ENCODE assay signal across 10 cellular contexts in the genomic region with DNA sequence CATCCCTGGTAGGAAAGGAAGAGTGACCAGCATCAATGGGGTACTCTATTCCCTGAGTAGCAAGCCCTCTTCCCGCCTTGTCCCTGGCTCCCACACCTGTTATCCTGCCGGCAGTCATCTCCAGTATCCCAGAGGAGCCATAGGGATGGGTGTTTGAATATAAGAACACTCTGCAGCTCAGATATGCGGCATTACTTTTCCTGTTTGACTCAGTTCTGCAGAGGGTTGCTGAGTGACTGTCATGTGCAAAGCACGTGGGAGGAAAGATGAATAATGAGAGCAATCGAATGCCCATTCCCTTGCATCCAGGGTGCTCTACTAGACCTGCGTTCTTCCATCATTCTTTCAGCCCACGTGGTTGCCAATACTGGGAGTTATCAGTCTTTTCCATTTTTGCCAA.
A peak's percentile ranks its signal among the peaks of the same experiment; 100 is the strongest.
DNase-seq lines count a peak whose midpoint lies in the region; ATAC-seq and TF ChIP-seq lines count a peak whose summit lies in the region.
"Had no signal": no experiment of that assay in that cellular context is flagged by ENCODE, and none has a peak within 500 bp of the region (broad histone marks: within the 10 kb centered on the region; RNA-seq: fewer than 3 reads in every experiment).

No MANE protein-coding gene starts in this region.

- intact Hi-C loops in activated CD4-positive, alpha-beta T cell treated with anti-CD3 and anti-CD28 coated beads for 36 hours (cut with DNase I, micrococcal nuclease) = loop anchor here (1.0 to 5.0 kb wide), 8 partner anchors 8 to 354 kb away; a partner anchor contains a TSS
- intact Hi-C loops in natural killer cell (cut with micrococcal nuclease) = loop anchor here (5.0 kb wide), 1 partner anchor 149 kb away; no protein-coding TSS in a partner anchor

- peaks cover 6% of the 10 kb centered on the region for H3K36me3 Mint-ChIP-seq in activated CD4-positive, alpha-beta T cell treated with anti-CD3 and anti-CD28 coated beads for 36 hours (ENCODE audit: low read depth)
- H3K36me3 Mint-ChIP-seq in IgD-negative memory B cell = peaks cover 8% of the 10 kb centered on the region
- H3K36me3 Mint-ChIP-seq in activated naive CD4-positive, alpha-beta T cell treated with anti-CD3 and anti-CD28 coated beads, Interleukin-2, amount 10 ng/mL, durations not matched to agents 7 days and 5 days = peaks cover 23% of the 10 kb centered on the region
- H3K36me3 Mint-ChIP-seq in natural killer cell = no peaks in the 10 kb centered on the region
- H3K36me3 Mint-ChIP-seq in progenitor cell of endocrine pancreas (ENCODE audit: insufficient read depth) = no peaks in the 10 kb centered on the region

- CTCF ChIA-PET in activated CD4-positive, alpha-beta T cell treated with anti-CD3 and anti-CD28 coated beads for 36 hours (lab: Charles Lee) = interaction anchor here (1.3 kb wide), 1 partner anchor 118 kb away, joined by 4 read pairs; no protein-coding TSS in a partner anchor
- CTCF ChIA-PET in activated naive CD4-positive, alpha-beta T cell treated with anti-CD3 and anti-CD28 coated beads, Interleukin-2, amount 10 ng/mL, durations not matched to agents 7 days and 5 days (lab: Charles Lee) = no interaction called here

- no peaks in the 10 kb centered on the region for H3K27me3 Mint-ChIP-seq in activated CD4-positive, alpha-beta T cell treated with anti-CD3 and anti-CD28 coated beads for 36 hours
- H3K27me3 Mint-ChIP-seq in IgD-negative memory B cell = no peaks in the 10 kb centered on the region
- H3K27me3 Mint-ChIP-seq in activated naive CD4-positive, alpha-beta T cell treated with anti-CD3 and anti-CD28 coated beads, Interleukin-2, amount 10 ng/mL, durations not matched to agents 7 days and 5 days = no peaks in the 10 kb centered on the region
- H3K27me3 Mint-ChIP-seq in natural killer cell (ENCODE audit: low read depth in 2 of 2) = no peaks in the 10 kb centered on the region
- H3K27me3 Mint-ChIP-seq in progenitor cell of endocrine pancreas = peaks cover 87% of the 10 kb centered on the region

- no peaks in the 10 kb centered on the region for H3K9me3 Mint-ChIP-seq in activated CD4-positive, alpha-beta T cell treated with anti-CD3 and anti-CD28 coated beads for 36 hours (ENCODE audit: low read depth)
- no peaks in the 10 kb centered on the region for H3K9me3 Mint-ChIP-seq in IgD-negative memory B cell
- H3K9me3 Mint-ChIP-seq in activated naive CD4-positive, alpha-beta T cell treated with anti-CD3 and anti-CD28 coated beads, Interleukin-2, amount 10 ng/mL, durations not matched to agents 7 days and 5 days = no peaks in the 10 kb centered on the region
- no peaks in the 10 kb centered on the region for H3K9me3 Mint-ChIP-seq in natural killer cell
- no peaks in the 10 kb centered on the region for H3K9me3 Mint-ChIP-seq in progenitor cell of endocrine pancreas (ENCODE audit: low read depth)

- peak; percentile 47 for DNase-seq in activated CD4-positive, alpha-beta T cell treated with anti-CD3 and anti-CD28 coated beads for 36 hours
- DNase-seq in activated CD4-positive, alpha-beta T cell treated with anti-CD3 and anti-CD28 coated beads, Interleukin-2, amount 50 U/mL, for 1 hour = no peak
- no peak for DNase-seq in activated naive CD4-positive, alpha-beta T cell treated with anti-CD3 and anti-CD28 coated beads, Interleukin-2, amount 10 ng/mL, durations not matched to agents 7 days and 5 days
- DNase-seq in natural killer cell (no peak), germinal center (ENCODE audit: low spot score) (no peak), retina (no peak), progenitor cell of endocrine pancreas (ENCODE audit: low spot score, unreplicated experiment) (no peak)
- DNase-seq: glutamatergic neuron, left cardiac atrium had no signal

- ATAC-seq in activated CD4-positive, alpha-beta T cell treated with anti-CD3 and anti-CD28 coated beads for 36 hours = peak; percentile 51
- ATAC-seq in natural killer cell = no peak

- H3K4me1 Mint-ChIP-seq in activated CD4-positive, alpha-beta T cell treated with anti-CD3 and anti-CD28 coated beads for 36 hours = peaks cover 87% of the 10 kb centered on the region
- peaks cover 72 to 83% (median 76%) of the 10 kb centered on the region in 3 donors for H3K4me1 Mint-ChIP-seq in IgD-negative memory B cell
- peaks cover 70% of the 10 kb centered on the region for H3K4me1 Mint-ChIP-seq in activated naive CD4-positive, alpha-beta T cell treated with anti-CD3 and anti-CD28 coated beads, Interleukin-2, amount 10 ng/mL, durations not matched to agents 7 days and 5 days
- H3K4me1 Mint-ChIP-seq in natural killer cell = peaks cover 71 to 86% of the 10 kb centered on the region in 2 donors
- peaks cover 2% of the 10 kb centered on the region for H3K4me1 Mint-ChIP-seq in progenitor cell of endocrine pancreas (ENCODE audit: low read depth)

- peak overlapping the region; percentile 81 for H3K27ac Mint-ChIP-seq in activated CD4-positive, alpha-beta T cell treated with anti-CD3 and anti-CD28 coated beads for 36 hours
- H3K27ac Mint-ChIP-seq in IgD-negative memory B cell = peak overlapping the region; percentile 77 to 95 (median 93)
- peak overlapping the region; percentile 96 for H3K27ac Mint-ChIP-seq in activated naive CD4-positive, alpha-beta T cell treated with anti-CD3 and anti-CD28 coated beads, Interleukin-2, amount 10 ng/mL, durations not matched to agents 7 days and 5 days
- H3K27ac Mint-ChIP-seq in natural killer cell = peak overlapping the region; percentile 22 to 80
- no peak overlapping the region for H3K27ac Mint-ChIP-seq in progenitor cell of endocrine pancreas

- no peak for TF ChIP-seq CTCF in natural killer cell (IDR thresholded peaks at IDR 0.05)
- no peak for TF ChIP-seq CTCF in progenitor cell of endocrine pancreas (IDR thresholded peaks at IDR 0.05; ENCODE audit: unreplicated experiment)

- H3K4me3 Mint-ChIP-seq in activated CD4-positive, alpha-beta T cell treated with anti-CD3 and anti-CD28 coated beads for 36 hours = peak overlapping the region; percentile 37
- H3K4me3 Mint-ChIP-seq in IgD-negative memory B cell = peak overlapping the region in 3 of 4 donors; percentile 52 to 94 (median 89)
- peak overlapping the region; percentile 41 for H3K4me3 Mint-ChIP-seq in activated naive CD4-positive, alpha-beta T cell treated with anti-CD3 and anti-CD28 coated beads, Interleukin-2, amount 10 ng/mL, durations not matched to agents 7 days and 5 days
- H3K4me3 Mint-ChIP-seq in natural killer cell = peak overlapping the region; percentile 51
- no peak overlapping the region for H3K4me3 Mint-ChIP-seq in progenitor cell of endocrine pancreas (ENCODE audit: low read depth)

- POLR2A ChIA-PET in activated CD4-positive, alpha-beta T cell treated with anti-CD3 and anti-CD28 coated beads for 36 hours (lab: Charles Lee) = no interaction called here
